In the genomic region with DNA sequence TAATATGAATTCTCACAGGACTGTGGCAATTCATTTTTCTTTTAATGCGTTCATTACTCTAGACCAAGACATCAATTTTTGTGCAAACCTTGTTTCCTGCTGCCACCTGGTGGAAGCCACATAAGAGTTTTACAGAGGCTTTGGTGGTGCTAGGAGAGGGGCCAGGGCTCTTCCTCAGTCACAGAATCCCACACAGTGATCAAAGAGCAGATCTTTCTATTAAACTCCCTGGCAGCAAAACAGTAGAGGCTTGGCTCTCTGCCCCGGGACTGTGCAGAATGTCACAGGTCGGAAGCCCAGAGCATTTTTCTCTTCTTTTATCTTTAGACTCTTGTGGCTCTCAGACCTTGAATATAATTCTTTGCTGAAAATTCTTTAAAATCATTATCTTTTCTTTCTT, we compare ENCODE assay signal across 8 cellular contexts.
DNase-seq lines count a peak whose midpoint lies in the region; ATAC-seq and TF ChIP-seq lines count a peak whose summit lies in the region.

No MANE protein-coding gene starts in this region.

- H3K4me3 ChIP-seq in HEK293 (ENCODE audit: low read depth, low read length) (no peak overlapping the region), left ventricle myocardium inferior (no peak overlapping the region), skeletal muscle cell (ENCODE audit: low read depth, low read length) (no peak overlapping the region)

- H3K9me3 ChIP-seq in HEK293 (ENCODE audit: control insufficient read depth, insufficient read depth, low read depth, low read length) (no peaks in the 10 kb centered on the region), left ventricle myocardium inferior (replicated peaks) (peaks cover 10% of the 10 kb centered on the region)

- intact Hi-C loops in activated CD4-positive, alpha-beta memory T cell treated with anti-CD3 and anti-CD28 coated beads for 36 hours (cut with micrococcal nuclease), result no loop called here
- intact Hi-C loops in left ventricle myocardium inferior (cut with micrococcal nuclease), result no loop called here

- POLR2A ChIA-PET in HEK293 (lab: Yijun Ruan, JAX), result no interaction called here
- POLR2A ChIA-PET in activated CD4-positive, alpha-beta memory T cell treated with anti-CD3 and anti-CD28 coated beads for 36 hours (lab: Charles Lee), result no interaction called here

- no peak overlapping the region for H3K4me3 Mint-ChIP-seq in activated CD4-positive, alpha-beta memory T cell treated with anti-CD3 and anti-CD28 coated beads for 36 hours

- CTCF ChIA-PET in HEK293 (lab: Yijun Ruan, JAX), result no interaction called here
- CTCF ChIA-PET in activated CD4-positive, alpha-beta memory T cell treated with anti-CD3 and anti-CD28 coated beads for 36 hours (lab: Charles Lee), result no interaction called here

- H3K36me3 Mint-ChIP-seq in activated CD4-positive, alpha-beta memory T cell treated with anti-CD3 and anti-CD28 coated beads for 36 hours, result no peaks in the 10 kb centered on the region

- H3K27me3 Mint-ChIP-seq in activated CD4-positive, alpha-beta memory T cell treated with anti-CD3 and anti-CD28 coated beads for 36 hours, result peaks cover 3% of the 10 kb centered on the region

- H3K4me1 Mint-ChIP-seq in activated CD4-positive, alpha-beta memory T cell treated with anti-CD3 and anti-CD28 coated beads for 36 hours (ENCODE audit: low read depth), result no peaks in the 10 kb centered on the region

- no peak overlapping the region for H3K27ac Mint-ChIP-seq in activated CD4-positive, alpha-beta memory T cell treated with anti-CD3 and anti-CD28 coated beads for 36 hours

- no peaks in the 10 kb centered on the region for H3K4me1 ChIP-seq in HEK293 (ENCODE audit: control insufficient read depth, insufficient read depth, low read length)
- no peaks in the 10 kb centered on the region for H3K4me1 ChIP-seq in left ventricle myocardium inferior

- ATAC-seq in HG03571 (IDR thresholded peaks at IDR 0.05; ENCODE audit: unreplicated experiment), result no peak

- H3K27ac ChIP-seq in HEK293 (ENCODE audit: extremely low read depth, low read depth, low read length) (no peak overlapping the region), left ventricle myocardium inferior (replicated peaks) (no peak overlapping the region)

- H3K36me3 ChIP-seq in HEK293 (ENCODE audit: control insufficient read depth in 2 of 2, insufficient read depth in 1 of 2, low read length in 2 of 2), result no peaks in the 10 kb centered on the region
- no peaks in the 10 kb centered on the region for H3K36me3 ChIP-seq in left ventricle myocardium inferior

- H3K9me3 Mint-ChIP-seq in activated CD4-positive, alpha-beta memory T cell treated with anti-CD3 and anti-CD28 coated beads for 36 hours, result no peaks in the 10 kb centered on the region

- peak; percentile 22 for DNase-seq in GF-D8 (lab: John Stamatoyannopoulos, UW)
- DNase-seq in NCI-H2029 (lab: John Stamatoyannopoulos, UW), result peak; percentile 59
- peak; percentile 24 for DNase-seq in activated CD4-positive, alpha-beta memory T cell treated with anti-CD3 and anti-CD28 coated beads for 36 hours
- no peak for DNase-seq in left ventricle myocardium inferior
- peak; percentile 4 for DNase-seq in skeletal muscle cell (ENCODE audit: low read depth)
- DNase-seq in germinal center (ENCODE audit: low spot score), result no peak

- H3K27me3 ChIP-seq in left ventricle myocardium inferior (ENCODE audit: low read depth), result peaks cover 10% of the 10 kb centered on the region

- TF ChIP-seq CTCF in HEK293 (tag by site-specific recombination; IDR thresholded peaks at IDR 0.05), result no peak
- TF ChIP-seq CTCF in left ventricle myocardium inferior (IDR thresholded peaks at IDR 0.05; ENCODE audit: borderline replicate concordance), result peak; percentile 67

TF ChIP-seq in HEK293, 187 proteins besides CTCF, POLR2A, EP300 and RAD21:
- TF ChIP-seq ZNF350 (tag by site-specific recombination; IDR thresholded peaks at IDR 0.05) (no peak), ZNF654 (tag by site-specific recombination; IDR thresholded peaks at IDR 0.05; ENCODE audit: low read depth) (peak; percentile 66), ZNF146 (tag by site-specific recombination; IDR thresholded peaks at IDR 0.05) (no peak)
- TF ChIP-seq, protein P1, sequence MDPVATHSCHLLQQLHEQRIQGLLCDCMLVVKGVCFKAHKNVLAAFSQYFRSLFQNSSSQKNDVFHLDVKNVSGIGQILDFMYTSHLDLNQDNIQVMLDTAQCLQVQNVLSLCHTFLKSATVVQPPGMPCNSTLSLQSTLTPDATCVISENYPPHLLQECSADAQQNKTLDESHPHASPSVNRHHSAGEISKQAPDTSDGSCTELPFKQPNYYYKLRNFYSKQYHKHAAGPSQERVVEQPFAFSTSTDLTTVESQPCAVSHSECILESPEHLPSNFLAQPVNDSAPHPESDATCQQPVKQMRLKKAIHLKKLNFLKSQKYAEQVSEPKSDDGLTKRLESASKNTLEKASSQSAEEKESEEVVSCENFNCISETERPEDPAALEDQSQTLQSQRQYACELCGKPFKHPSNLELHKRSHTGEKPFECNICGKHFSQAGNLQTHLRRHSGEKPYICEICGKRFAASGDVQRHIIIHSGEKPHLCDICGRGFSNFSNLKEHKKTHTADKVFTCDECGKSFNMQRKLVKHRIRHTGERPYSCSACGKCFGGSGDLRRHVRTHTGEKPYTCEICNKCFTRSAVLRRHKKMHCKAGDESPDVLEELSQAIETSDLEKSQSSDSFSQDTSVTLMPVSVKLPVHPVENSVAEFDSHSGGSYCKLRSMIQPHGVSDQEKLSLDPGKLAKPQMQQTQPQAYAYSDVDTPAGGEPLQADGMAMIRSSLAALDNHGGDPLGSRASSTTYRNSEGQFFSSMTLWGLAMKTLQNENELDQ (tag by site-specific recombination; IDR thresholded peaks at IDR 0.05; ENCODE audit: low read depth), result no peak

Comparison
In these comparisons a context has a peak if more than half of its experiments do, and no peak if none do; other contexts are left out.
1. DNase-seq: peak in GF-D8 (single experiment), NCI-H2029 (single experiment), activated CD4-positive, alpha-beta memory T cell treated with anti-CD3 and anti-CD28 coated beads for 36 hours (single experiment) and skeletal muscle cell (single experiment); none in left ventricle myocardium inferior (single experiment) and germinal center (single experiment).